In the genomic region with DNA sequence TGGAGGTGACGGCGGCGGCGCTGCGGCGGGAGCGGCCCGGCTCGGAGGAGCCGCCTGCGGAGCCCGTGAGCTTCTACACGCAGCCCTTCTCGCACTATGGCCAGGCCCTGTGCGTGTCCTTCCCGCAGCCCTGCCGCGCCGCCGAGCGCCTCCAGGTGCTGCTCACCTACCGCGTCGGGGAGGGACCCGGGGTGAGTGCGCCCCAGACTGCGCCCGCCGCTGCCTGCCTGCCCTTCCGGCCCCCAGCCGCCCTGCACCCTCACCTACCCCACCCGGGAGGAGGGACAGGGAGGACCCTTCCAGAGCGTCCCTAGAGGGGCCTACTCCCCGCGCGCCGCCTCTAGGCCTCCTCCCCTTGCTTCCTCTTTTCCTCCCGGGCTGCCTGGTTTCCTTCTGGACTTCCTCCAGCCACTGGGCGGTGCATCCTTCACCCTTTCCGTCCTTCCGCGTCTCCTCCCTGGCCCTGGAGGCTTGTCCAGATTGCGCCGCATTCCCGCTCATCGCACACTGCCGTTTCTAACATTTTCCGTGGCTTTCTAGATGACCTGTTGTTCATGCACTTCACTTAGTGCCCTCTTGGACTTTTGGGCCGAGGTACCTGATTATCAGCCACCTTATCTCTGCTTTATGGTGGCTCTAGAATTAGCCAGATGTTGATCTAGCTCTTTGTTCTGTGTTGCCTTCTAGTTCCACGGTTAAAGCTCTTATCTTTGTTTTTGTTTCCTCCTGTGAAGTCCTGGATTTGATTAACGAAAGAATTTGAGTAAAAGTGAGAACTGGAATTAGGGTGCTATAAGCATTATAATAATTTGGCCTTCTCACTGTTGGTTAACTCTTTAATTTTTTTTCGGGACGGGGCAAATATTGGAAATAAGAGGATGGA, we compare ENCODE assay signal across 1 cellular context.
TF ChIP-seq lines count a peak whose summit lies in the region.

No MANE protein-coding gene starts in this region.

TF ChIP-seq in HepG2, 621 proteins besides CTCF, POLR2A, EP300 and RAD21 (continued from another document and continues in another):
- TF ChIP-seq, protein P1, sequence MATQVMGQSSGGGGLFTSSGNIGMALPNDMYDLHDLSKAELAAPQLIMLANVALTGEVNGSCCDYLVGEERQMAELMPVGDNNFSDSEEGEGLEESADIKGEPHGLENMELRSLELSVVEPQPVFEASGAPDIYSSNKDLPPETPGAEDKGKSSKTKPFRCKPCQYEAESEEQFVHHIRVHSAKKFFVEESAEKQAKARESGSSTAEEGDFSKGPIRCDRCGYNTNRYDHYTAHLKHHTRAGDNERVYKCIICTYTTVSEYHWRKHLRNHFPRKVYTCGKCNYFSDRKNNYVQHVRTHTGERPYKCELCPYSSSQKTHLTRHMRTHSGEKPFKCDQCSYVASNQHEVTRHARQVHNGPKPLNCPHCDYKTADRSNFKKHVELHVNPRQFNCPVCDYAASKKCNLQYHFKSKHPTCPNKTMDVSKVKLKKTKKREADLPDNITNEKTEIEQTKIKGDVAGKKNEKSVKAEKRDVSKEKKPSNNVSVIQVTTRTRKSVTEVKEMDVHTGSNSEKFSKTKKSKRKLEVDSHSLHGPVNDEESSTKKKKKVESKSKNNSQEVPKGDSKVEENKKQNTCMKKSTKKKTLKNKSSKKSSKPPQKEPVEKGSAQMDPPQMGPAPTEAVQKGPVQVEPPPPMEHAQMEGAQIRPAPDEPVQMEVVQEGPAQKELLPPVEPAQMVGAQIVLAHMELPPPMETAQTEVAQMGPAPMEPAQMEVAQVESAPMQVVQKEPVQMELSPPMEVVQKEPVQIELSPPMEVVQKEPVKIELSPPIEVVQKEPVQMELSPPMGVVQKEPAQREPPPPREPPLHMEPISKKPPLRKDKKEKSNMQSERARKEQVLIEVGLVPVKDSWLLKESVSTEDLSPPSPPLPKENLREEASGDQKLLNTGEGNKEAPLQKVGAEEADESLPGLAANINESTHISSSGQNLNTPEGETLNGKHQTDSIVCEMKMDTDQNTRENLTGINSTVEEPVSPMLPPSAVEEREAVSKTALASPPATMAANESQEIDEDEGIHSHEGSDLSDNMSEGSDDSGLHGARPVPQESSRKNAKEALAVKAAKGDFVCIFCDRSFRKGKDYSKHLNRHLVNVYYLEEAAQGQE (IDR thresholded peaks at IDR 0.05; ENCODE audit: borderline replicate concordance in 1 of 2, low read depth in 1 of 2, low read length in 2 of 2) = no peak
- TF ChIP-seq PRPF4 (IDR thresholded peaks at IDR 0.05; ENCODE audit: low read depth, low read length, poor library complexity, severe bottlenecking) (no peak), NR1H2 (CRISPR knock-in tag; IDR thresholded peaks at IDR 0.05; ENCODE audit: borderline replicate concordance, low read depth) (0 out of 2 replicates have a peak, but pooled peaks have one; percentile 48), ZNF205 (CRISPR knock-in tag; IDR thresholded peaks at IDR 0.05) (no peak), TEAD2 (CRISPR knock-in tag; IDR thresholded peaks at IDR 0.05) (no peak), ARID2 (CRISPR knock-in tag; IDR thresholded peaks at IDR 0.05; ENCODE audit: borderline replicate concordance) (no peak; the same call in 1 of the 2 replicates), ARNT2 (CRISPR knock-in tag; IDR thresholded peaks at IDR 0.05; ENCODE audit: low read depth) (peak; percentile 76), SNAI1 (CRISPR knock-in tag; IDR thresholded peaks at IDR 0.05; ENCODE audit: borderline replicate concordance) (no peak; the same call in 1 of the 2 replicates), NR2C2 (CRISPR knock-in tag; IDR thresholded peaks at IDR 0.05; ENCODE audit: borderline replicate concordance) (peak; percentile 58; the same call in 1 of the 2 replicates), SMAD3 (CRISPR knock-in tag; IDR thresholded peaks at IDR 0.05) (peak; percentile 31; the same call in 1 of the 2 replicates), NR2F1 (CRISPR knock-in tag; IDR thresholded peaks at IDR 0.05) (no peak), ZNF451 (CRISPR knock-in tag; IDR thresholded peaks at IDR 0.05) (no peak; the same call in 1 of the 2 replicates), NR2F2 (IDR thresholded peaks at IDR 0.05; ENCODE audit: borderline replicate concordance, low read depth) (no peak), POGZ (CRISPR knock-in tag; IDR thresholded peaks at IDR 0.05) (peak; percentile 52), NFIB (CRISPR knock-in tag; IDR thresholded peaks at IDR 0.05; ENCODE audit: borderline replicate concordance) (no peak), ZNF547 (CRISPR knock-in tag; IDR thresholded peaks at IDR 0.05) (no peak; the same call in 1 of the 2 replicates), ZNF792 (CRISPR knock-in tag; IDR thresholded peaks at IDR 0.05) (no peak), ZNF224 (CRISPR knock-in tag; IDR thresholded peaks at IDR 0.05) (no peak), KDM5A (IDR thresholded peaks at IDR 0.05; ENCODE audit: borderline replicate concordance, low read length) (no peak), ZNF124 (CRISPR knock-in tag; IDR thresholded peaks at IDR 0.05) (no peak), ZNF232 (CRISPR knock-in tag; IDR thresholded peaks at IDR 0.05; ENCODE audit: borderline replicate concordance) (no peak), NR3C1 (CRISPR knock-in tag; IDR thresholded peaks at IDR 0.05) (no peak), NFYC (CRISPR knock-in tag; IDR thresholded peaks at IDR 0.05) (no peak), ZSCAN22 (CRISPR knock-in tag; IDR thresholded peaks at IDR 0.05) (no peak), ZNF782 (CRISPR knock-in tag; IDR thresholded peaks at IDR 0.05; ENCODE audit: borderline replicate concordance) (0 out of 2 replicates have a peak, but pooled peaks have one; percentile 38), ZNF841 (CRISPR knock-in tag; IDR thresholded peaks at IDR 0.05; ENCODE audit: borderline replicate concordance) (no peak; the same call in 1 of the 2 replicates), ZNF556 (CRISPR knock-in tag; IDR thresholded peaks at IDR 0.05; ENCODE audit: borderline replicate concordance) (no peak), TMF1 (CRISPR knock-in tag; IDR thresholded peaks at IDR 0.05; ENCODE audit: low read depth) (no peak), NFE2L2 (IDR thresholded peaks at IDR 0.05; ENCODE audit: low read length) (no peak), ZNF607 (CRISPR knock-in tag; IDR thresholded peaks at IDR 0.05; ENCODE audit: borderline replicate concordance) (0 out of 2 replicates have a peak, but pooled peaks have one; percentile 79), ZNF44 (CRISPR knock-in tag; IDR thresholded peaks at IDR 0.05) (no peak), KAT8 (CRISPR knock-in tag; IDR thresholded peaks at IDR 0.05) (no peak), RXRB (CRISPR knock-in tag; IDR thresholded peaks at IDR 0.05; ENCODE audit: borderline replicate concordance) (peak; percentile 44; the same call in 1 of the 2 replicates), REL (CRISPR knock-in tag; conservative IDR thresholded peaks at IDR 0.05) (no peak), KDM4B (CRISPR knock-in tag; IDR thresholded peaks at IDR 0.05) (no peak), CENPT (CRISPR knock-in tag; IDR thresholded peaks at IDR 0.05; ENCODE audit: low read depth) (no peak)
- TF ChIP-seq, protein P2, sequence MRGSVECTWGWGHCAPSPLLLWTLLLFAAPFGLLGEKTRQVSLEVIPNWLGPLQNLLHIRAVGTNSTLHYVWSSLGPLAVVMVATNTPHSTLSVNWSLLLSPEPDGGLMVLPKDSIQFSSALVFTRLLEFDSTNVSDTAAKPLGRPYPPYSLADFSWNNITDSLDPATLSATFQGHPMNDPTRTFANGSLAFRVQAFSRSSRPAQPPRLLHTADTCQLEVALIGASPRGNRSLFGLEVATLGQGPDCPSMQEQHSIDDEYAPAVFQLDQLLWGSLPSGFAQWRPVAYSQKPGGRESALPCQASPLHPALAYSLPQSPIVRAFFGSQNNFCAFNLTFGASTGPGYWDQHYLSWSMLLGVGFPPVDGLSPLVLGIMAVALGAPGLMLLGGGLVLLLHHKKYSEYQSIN (CRISPR knock-in tag; IDR thresholded peaks at IDR 0.05; ENCODE audit: borderline replicate concordance) = no peak
- TF ChIP-seq, protein P3, sequence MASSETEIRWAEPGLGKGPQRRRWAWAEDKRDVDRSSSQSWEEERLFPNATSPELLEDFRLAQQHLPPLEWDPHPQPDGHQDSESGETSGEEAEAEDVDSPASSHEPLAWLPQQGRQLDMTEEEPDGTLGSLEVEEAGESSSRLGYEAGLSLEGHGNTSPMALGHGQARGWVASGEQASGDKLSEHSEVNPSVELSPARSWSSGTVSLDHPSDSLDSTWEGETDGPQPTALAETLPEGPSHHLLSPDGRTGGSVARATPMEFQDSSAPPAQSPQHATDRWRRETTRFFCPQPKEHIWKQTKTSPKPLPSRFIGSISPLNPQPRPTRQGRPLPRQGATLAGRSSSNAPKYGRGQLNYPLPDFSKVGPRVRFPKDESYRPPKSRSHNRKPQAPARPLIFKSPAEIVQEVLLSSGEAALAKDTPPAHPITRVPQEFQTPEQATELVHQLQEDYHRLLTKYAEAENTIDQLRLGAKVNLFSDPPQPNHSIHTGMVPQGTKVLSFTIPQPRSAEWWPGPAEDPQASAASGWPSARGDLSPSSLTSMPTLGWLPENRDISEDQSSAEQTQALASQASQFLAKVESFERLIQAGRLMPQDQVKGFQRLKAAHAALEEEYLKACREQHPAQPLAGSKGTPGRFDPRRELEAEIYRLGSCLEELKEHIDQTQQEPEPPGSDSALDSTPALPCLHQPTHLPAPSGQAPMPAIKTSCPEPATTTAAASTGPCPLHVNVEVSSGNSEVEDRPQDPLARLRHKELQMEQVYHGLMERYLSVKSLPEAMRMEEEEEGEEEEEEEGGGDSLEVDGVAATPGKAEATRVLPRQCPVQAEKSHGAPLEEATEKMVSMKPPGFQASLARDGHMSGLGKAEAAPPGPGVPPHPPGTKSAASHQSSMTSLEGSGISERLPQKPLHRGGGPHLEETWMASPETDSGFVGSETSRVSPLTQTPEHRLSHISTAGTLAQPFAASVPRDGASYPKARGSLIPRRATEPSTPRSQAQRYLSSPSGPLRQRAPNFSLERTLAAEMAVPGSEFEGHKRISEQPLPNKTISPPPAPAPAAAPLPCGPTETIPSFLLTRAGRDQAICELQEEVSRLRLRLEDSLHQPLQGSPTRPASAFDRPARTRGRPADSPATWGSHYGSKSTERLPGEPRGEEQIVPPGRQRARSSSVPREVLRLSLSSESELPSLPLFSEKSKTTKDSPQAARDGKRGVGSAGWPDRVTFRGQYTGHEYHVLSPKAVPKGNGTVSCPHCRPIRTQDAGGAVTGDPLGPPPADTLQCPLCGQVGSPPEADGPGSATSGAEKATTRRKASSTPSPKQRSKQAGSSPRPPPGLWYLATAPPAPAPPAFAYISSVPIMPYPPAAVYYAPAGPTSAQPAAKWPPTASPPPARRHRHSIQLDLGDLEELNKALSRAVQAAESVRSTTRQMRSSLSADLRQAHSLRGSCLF (CRISPR knock-in tag; IDR thresholded peaks at IDR 0.05; ENCODE audit: borderline replicate concordance) = no peak
- TF ChIP-seq, protein P4, sequence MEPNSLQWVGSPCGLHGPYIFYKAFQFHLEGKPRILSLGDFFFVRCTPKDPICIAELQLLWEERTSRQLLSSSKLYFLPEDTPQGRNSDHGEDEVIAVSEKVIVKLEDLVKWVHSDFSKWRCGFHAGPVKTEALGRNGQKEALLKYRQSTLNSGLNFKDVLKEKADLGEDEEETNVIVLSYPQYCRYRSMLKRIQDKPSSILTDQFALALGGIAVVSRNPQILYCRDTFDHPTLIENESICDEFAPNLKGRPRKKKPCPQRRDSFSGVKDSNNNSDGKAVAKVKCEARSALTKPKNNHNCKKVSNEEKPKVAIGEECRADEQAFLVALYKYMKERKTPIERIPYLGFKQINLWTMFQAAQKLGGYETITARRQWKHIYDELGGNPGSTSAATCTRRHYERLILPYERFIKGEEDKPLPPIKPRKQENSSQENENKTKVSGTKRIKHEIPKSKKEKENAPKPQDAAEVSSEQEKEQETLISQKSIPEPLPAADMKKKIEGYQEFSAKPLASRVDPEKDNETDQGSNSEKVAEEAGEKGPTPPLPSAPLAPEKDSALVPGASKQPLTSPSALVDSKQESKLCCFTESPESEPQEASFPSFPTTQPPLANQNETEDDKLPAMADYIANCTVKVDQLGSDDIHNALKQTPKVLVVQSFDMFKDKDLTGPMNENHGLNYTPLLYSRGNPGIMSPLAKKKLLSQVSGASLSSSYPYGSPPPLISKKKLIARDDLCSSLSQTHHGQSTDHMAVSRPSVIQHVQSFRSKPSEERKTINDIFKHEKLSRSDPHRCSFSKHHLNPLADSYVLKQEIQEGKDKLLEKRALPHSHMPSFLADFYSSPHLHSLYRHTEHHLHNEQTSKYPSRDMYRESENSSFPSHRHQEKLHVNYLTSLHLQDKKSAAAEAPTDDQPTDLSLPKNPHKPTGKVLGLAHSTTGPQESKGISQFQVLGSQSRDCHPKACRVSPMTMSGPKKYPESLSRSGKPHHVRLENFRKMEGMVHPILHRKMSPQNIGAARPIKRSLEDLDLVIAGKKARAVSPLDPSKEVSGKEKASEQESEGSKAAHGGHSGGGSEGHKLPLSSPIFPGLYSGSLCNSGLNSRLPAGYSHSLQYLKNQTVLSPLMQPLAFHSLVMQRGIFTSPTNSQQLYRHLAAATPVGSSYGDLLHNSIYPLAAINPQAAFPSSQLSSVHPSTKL (CRISPR knock-in tag; IDR thresholded peaks at IDR 0.05) = peak; percentile 48; the same call in 1 of the 2 replicates
- TF ChIP-seq, protein P5, sequence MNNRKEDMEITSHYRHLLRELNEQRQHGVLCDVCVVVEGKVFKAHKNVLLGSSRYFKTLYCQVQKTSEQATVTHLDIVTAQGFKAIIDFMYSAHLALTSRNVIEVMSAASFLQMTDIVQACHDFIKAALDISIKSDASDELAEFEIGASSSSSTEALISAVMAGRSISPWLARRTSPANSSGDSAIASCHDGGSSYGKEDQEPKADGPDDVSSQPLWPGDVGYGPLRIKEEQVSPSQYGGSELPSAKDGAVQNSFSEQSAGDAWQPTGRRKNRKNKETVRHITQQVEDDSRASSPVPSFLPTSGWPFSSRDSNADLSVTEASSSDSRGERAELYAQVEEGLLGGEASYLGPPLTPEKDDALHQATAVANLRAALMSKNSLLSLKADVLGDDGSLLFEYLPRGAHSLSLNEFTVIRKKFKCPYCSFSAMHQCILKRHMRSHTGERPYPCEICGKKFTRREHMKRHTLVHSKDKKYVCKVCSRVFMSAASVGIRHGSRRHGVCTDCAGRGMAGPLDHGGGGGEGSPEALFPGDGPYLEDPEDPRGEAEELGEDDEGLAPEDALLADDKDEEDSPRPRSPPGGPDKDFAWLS (CRISPR knock-in tag; IDR thresholded peaks at IDR 0.05; ENCODE audit: borderline replicate concordance) = no peak
- TF ChIP-seq, protein P6, sequence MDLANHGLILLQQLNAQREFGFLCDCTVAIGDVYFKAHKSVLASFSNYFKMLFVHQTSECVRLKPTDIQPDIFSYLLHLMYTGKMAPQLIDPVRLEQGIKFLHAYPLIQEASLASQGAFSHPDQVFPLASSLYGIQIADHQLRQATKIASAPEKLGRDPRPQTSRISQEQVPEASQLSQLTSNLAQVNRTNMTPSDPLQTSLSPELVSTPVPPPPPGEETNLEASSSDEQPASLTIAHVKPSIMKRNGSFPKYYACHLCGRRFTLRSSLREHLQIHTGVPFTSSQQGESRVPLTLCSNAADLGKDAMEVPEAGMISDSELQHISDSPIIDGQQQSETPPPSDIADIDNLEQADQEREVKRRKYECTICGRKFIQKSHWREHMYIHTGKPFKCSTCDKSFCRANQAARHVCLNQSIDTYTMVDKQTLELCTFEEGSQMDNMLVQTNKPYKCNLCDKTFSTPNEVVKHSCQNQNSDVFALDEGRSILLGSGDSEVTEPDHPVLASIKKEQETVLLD (CRISPR knock-in tag; IDR thresholded peaks at IDR 0.05; ENCODE audit: low read depth) = no peak; the same call in 1 of the 2 replicates
- TF ChIP-seq, protein P7, sequence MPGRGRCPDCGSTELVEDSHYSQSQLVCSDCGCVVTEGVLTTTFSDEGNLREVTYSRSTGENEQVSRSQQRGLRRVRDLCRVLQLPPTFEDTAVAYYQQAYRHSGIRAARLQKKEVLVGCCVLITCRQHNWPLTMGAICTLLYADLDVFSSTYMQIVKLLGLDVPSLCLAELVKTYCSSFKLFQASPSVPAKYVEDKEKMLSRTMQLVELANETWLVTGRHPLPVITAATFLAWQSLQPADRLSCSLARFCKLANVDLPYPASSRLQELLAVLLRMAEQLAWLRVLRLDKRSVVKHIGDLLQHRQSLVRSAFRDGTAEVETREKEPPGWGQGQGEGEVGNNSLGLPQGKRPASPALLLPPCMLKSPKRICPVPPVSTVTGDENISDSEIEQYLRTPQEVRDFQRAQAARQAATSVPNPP (CRISPR knock-in tag; IDR thresholded peaks at IDR 0.05) = 0 out of 2 replicates have a peak, but pooled peaks have one; percentile 42
